Comparison of ENCODE assay signal across 1 cellular context in the genomic region with DNA sequence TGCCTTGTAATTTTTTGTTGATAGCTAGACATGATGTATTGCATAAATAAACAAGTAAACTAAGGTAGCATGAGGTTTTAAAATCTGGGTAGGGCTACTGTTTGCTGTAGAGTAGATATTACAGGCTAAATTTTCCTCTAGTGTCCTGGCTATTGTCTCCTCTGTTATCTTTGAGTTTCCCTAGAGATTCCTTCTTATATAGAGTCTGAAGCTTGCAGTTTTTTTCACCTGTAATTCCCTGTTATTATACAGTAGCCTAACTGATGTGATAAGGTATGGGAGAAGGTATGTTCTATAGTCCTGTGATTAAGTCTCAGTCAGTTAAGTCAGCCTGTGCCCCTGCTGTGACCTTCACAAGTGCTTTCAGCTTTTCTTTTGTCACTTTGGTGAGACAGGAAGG.
TF ChIP-seq lines count a peak whose summit lies in the region.

No MANE protein-coding gene starts in this region.

TF ChIP-seq in K562, 482 proteins besides CTCF, POLR2A, EP300 and RAD21:
- TF ChIP-seq, protein P1, sequence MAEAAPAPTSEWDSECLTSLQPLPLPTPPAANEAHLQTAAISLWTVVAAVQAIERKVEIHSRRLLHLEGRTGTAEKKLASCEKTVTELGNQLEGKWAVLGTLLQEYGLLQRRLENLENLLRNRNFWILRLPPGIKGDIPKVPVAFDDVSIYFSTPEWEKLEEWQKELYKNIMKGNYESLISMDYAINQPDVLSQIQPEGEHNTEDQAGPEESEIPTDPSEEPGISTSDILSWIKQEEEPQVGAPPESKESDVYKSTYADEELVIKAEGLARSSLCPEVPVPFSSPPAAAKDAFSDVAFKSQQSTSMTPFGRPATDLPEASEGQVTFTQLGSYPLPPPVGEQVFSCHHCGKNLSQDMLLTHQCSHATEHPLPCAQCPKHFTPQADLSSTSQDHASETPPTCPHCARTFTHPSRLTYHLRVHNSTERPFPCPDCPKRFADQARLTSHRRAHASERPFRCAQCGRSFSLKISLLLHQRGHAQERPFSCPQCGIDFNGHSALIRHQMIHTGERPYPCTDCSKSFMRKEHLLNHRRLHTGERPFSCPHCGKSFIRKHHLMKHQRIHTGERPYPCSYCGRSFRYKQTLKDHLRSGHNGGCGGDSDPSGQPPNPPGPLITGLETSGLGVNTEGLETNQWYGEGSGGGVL (CRISPR knock-in tag; IDR thresholded peaks at IDR 0.05): no peak
